Comparison of ENCODE assay signal across 8 cellular contexts in the genomic region with DNA sequence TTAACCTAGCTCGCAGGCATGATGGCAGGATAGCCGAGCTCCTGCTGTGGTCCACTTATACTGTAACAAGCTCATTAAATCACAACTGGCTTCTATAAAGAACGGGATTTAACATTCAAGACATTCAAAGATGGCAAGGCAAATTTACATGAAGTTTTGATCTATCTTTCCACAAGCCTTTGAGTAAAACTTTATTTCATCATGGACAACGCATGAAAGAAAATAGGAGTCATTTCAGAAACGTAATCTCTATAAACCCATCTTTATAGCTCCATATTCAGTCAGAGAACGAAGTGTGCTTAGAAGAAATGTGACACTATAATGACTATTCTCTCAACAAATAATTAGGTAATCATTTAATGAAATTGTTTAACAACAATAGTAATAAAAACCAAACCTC. TPM values are rescaled to one million over a fixed set of nuclear protein-coding genes. Genes with fewer than 3 reads are reported as not detected.
DNase-seq lines count a peak whose midpoint lies in the region; ATAC-seq, FAIRE-seq and TF ChIP-seq lines count a peak whose summit lies in the region.

No MANE protein-coding gene starts in this region.

- H3K4me1 Mint-ChIP-seq in WTC11 = peaks cover 12% of the 10 kb centered on the region
- peaks cover 38% of the 10 kb centered on the region for H3K4me1 Mint-ChIP-seq in stimulated activated naive CD8-positive, alpha-beta T cell treated with anti-CD3 and anti-CD28 coated beads, Interleukin-15, amount 100 ng/mL, for 72 hours

- ATAC-seq in WTC11 (no peak), GM18870 (IDR thresholded peaks at IDR 0.05; ENCODE audit: unreplicated experiment) (no peak)
- no peak for ATAC-seq in stimulated activated naive CD8-positive, alpha-beta T cell treated with anti-CD3 and anti-CD28 coated beads, Interleukin-15, amount 100 ng/mL, for 72 hours

- H3K36me3 ChIP-seq in hepatocyte (replicated peaks; ENCODE audit: insufficient read depth, low read depth) = no peaks in the 10 kb centered on the region

- no peaks in the 10 kb centered on the region for H3K9me3 ChIP-seq in hepatocyte (ENCODE audit: low read depth)

- H3K27ac Mint-ChIP-seq in WTC11 = peak overlapping the region; percentile 49; the same call in 1 of the 2 replicates
- H3K27ac Mint-ChIP-seq in stimulated activated naive CD8-positive, alpha-beta T cell treated with anti-CD3 and anti-CD28 coated beads, Interleukin-15, amount 100 ng/mL, for 72 hours = peak overlapping the region; percentile 48 to 93

- H3K4me2 ChIP-seq in hepatocyte = peak overlapping the region; percentile 77

- H3K36me3 Mint-ChIP-seq in WTC11 = peaks cover 10% of the 10 kb centered on the region

- H4K20me1 ChIP-seq in hepatocyte (ENCODE audit: insufficient read depth, poor library complexity, severe bottlenecking) = peaks cover 48% of the 10 kb centered on the region

- POLR2A ChIA-PET in WTC11 (lab: Charles Lee) = no interaction called here

- H3K4me3 Mint-ChIP-seq in WTC11 = peak overlapping the region; percentile 83
- H3K4me3 Mint-ChIP-seq in stimulated activated naive CD8-positive, alpha-beta T cell treated with anti-CD3 and anti-CD28 coated beads, Interleukin-15, amount 100 ng/mL, for 72 hours = peak overlapping the region; percentile 82 to 93

- FAIRE-seq in D721Med (lab: Jason Lieb, UNC) = no peak

- no peak for TF ChIP-seq CTCF in WTC11 (IDR thresholded peaks at IDR 0.05)
- no peak for TF ChIP-seq CTCF in hepatocyte (IDR thresholded peaks at IDR 0.05; ENCODE audit: poor library complexity)
- TF ChIP-seq CTCF in D721Med (IDR thresholded peaks at IDR 0.05; ENCODE audit: insufficient read depth, missing control alignments) = no peak

- H3K4me3 ChIP-seq in hepatocyte = peak overlapping the region; percentile 96

- peaks cover 63% of the 10 kb centered on the region for H3K79me2 ChIP-seq in hepatocyte

- no peak overlapping the region for H2AFZ ChIP-seq in hepatocyte

- CTCF ChIA-PET in WTC11 (lab: Charles Lee) = interaction anchor here (0.6 to 1.7 kb wide), 4 partner anchors 32 to 198 kb away, joined by 3 to 4 read pairs (median 4); no protein-coding TSS in a partner anchor

- H3K27ac ChIP-seq in hepatocyte = peak overlapping the region; percentile 100

- H3K9me3 Mint-ChIP-seq in WTC11 = no peaks in the 10 kb centered on the region
- H3K9me3 Mint-ChIP-seq in stimulated activated naive CD8-positive, alpha-beta T cell treated with anti-CD3 and anti-CD28 coated beads, Interleukin-15, amount 100 ng/mL, for 72 hours = no peaks in the 10 kb centered on the region

- H3K9me2 ChIP-seq in hepatocyte (replicated peaks; ENCODE audit: insufficient read depth) = no peaks in the 10 kb centered on the region

- DNase-seq in NCI-H748 (lab: John Stamatoyannopoulos, UW; ENCODE audit: unreplicated experiment) (peak; percentile 13), NCI-H748 treated with DMSO at 0.1 percent for 48 hours (lab: John Stamatoyannopoulos, UW) (no peak), WTC11 (ENCODE audit: low spot score) (no peak), hepatocyte (ENCODE audit: low spot score) (no peak), NCI-H2107 (lab: John Stamatoyannopoulos, UW) (no peak), D721Med (ENCODE audit: insufficient read length, low spot score) (no peak)
- DNase-seq in stimulated activated naive CD8-positive, alpha-beta T cell treated with anti-CD3 and anti-CD28 coated beads, Interleukin-15, amount 100 ng/mL, for 72 hours = no peak

- WGBS in hepatocyte (ENCODE audit: low lambda C conversion rate, missing lambda C conversion rate) = 24% methylated on average over 6 of the region's 6 CpGs

- H3K27me3 Mint-ChIP-seq in WTC11 (ENCODE audit: low read depth) = no peaks in the 10 kb centered on the region
- H3K27me3 Mint-ChIP-seq in stimulated activated naive CD8-positive, alpha-beta T cell treated with anti-CD3 and anti-CD28 coated beads, Interleukin-15, amount 100 ng/mL, for 72 hours = no peaks in the 10 kb centered on the region

- H3K4me1 ChIP-seq in hepatocyte (ENCODE audit: insufficient read depth) = peaks cover 7% of the 10 kb centered on the region

- H3K27me3 ChIP-seq in hepatocyte = no peaks in the 10 kb centered on the region

TF ChIP-seq in WTC11, 78 proteins besides CTCF, POLR2A, EP300 and RAD21:
- TF ChIP-seq, protein P1, sequence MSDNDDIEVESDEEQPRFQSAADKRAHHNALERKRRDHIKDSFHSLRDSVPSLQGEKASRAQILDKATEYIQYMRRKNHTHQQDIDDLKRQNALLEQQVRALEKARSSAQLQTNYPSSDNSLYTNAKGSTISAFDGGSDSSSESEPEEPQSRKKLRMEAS (CRISPR knock-in tag; IDR thresholded peaks at IDR 0.05) = no peak
- no peak for TF ChIP-seq ETV6 (CRISPR knock-in tag; IDR thresholded peaks at IDR 0.05)
- TF ChIP-seq ZNF396 (CRISPR knock-in tag; IDR thresholded peaks at IDR 0.05; ENCODE audit: borderline replicate concordance) = no peak
- TF ChIP-seq ZNF263 (CRISPR knock-in tag; IDR thresholded peaks at IDR 0.05; ENCODE audit: low read depth) = no peak
- TF ChIP-seq ELF4 (CRISPR knock-in tag; IDR thresholded peaks at IDR 0.05; ENCODE audit: low read depth) = no peak
- no peak for TF ChIP-seq ZNF423 (CRISPR knock-in tag; IDR thresholded peaks at IDR 0.05)
- no peak for TF ChIP-seq CREB1 (CRISPR knock-in tag; IDR thresholded peaks at IDR 0.05)
- no peak for TF ChIP-seq RORB (CRISPR knock-in tag; IDR thresholded peaks at IDR 0.05)
- TF ChIP-seq ESRRA (CRISPR knock-in tag; IDR thresholded peaks at IDR 0.05; ENCODE audit: borderline replicate concordance) = no peak
- no peak for TF ChIP-seq TEAD1 (CRISPR knock-in tag; IDR thresholded peaks at IDR 0.05)

RNA-seq across cellular contexts. Expression of a gene that starts 1.4 kb away (rescaled TPM):
- 153 to 163 TPM (median 160 TPM) in 3 replicates for total RNA-seq in WTC11 (2021)
- total RNA-seq in hepatocyte = 415 and 419 TPM in 2 replicates
- 386 and 422 TPM in 2 replicates for polyA plus RNA-seq in hepatocyte
